Comparison of ENCODE assay signal across 1 cellular context in genomic region chr1:187476671-187477070, GRCh38.
TF ChIP-seq lines count a peak whose summit lies in the region.

No MANE protein-coding gene starts in this region.

TF ChIP-seq in H1, 55 proteins besides CTCF, POLR2A, EP300 and RAD21 (continued from another document):
- TF ChIP-seq EGR1 (IDR thresholded peaks at IDR 0.05; ENCODE audit: borderline replicate concordance, low read depth, low read length) (no peak), SIN3A (conservative IDR thresholded peaks at IDR 0.05 in 1 of 2, IDR thresholded peaks at IDR 0.05 in 1 of 2; ENCODE audit: low read depth in 1 of 2, low read length in 2 of 2) (no peak), KDM4A (IDR thresholded peaks at IDR 0.05; ENCODE audit: low read depth, low read length, severe bottlenecking) (no peak), E2F6 (IDR thresholded peaks at IDR 0.05) (no peak), NRF1 (IDR thresholded peaks at IDR 0.05; ENCODE audit: low read depth, low read length) (no peak), SRF (IDR thresholded peaks at IDR 0.05; ENCODE audit: low read depth, low read length) (no peak), ASH2L (IDR thresholded peaks at IDR 0.05; ENCODE audit: low read length) (no peak), TBP (IDR thresholded peaks at IDR 0.05; ENCODE audit: low read depth, low read length) (no peak), TAF7 (optimal IDR thresholded peaks at IDR 0.05; ENCODE audit: borderline replicate concordance, low read depth, low read length) (no peak), SUZ12 (IDR thresholded peaks at IDR 0.05; ENCODE audit: low read length) (no peak), CHD2 (IDR thresholded peaks at IDR 0.05; ENCODE audit: low read length) (no peak)
